ENCODE assay signal across 20 cellular contexts in the genomic region with DNA sequence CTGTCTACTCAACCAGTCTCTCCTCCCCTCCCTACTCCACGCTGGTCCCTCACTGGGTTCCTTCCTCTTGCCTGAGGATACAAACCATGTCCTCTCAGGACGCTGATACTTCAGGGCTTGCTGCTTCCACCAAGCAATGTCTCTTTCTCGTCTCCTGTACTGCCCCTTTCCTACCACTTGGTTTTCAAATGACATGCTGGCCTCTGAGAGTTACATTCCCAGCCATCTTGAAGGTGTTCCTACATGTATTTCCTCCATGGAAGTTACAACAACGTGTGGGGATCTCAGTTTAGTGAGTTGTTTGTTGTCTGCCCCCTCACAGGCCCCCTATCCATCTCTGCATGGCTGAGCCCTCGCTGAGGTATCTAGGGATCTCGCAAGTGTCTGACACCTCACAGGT.
DNase-seq lines count a peak whose midpoint lies in the region; ATAC-seq, FAIRE-seq and TF ChIP-seq lines count a peak whose summit lies in the region.
"Had no signal": no experiment of that assay in that cellular context is flagged by ENCODE, and none has a peak within 500 bp of the region (broad histone marks: within the 10 kb centered on the region; RNA-seq: fewer than 3 reads in every experiment).

No MANE protein-coding gene starts in this region.

- H3K56ac ChIP-seq in H9 (ENCODE audit: insufficient read length, low read depth, low read length), result no peak overlapping the region

- no peak overlapping the region for H3T11ph ChIP-seq in H9 (ENCODE audit: low read length)

- no peak overlapping the region for H4K5ac ChIP-seq in H9 (ENCODE audit: insufficient read length, low read depth, low read length)

- H3K4me1 Mint-ChIP-seq in H9 (peaks cover 3 to 9% of the 10 kb centered on the region in 2 experiments; a peak in 3 of 4 replicates), brain (peaks cover 47% of the 10 kb centered on the region)
- H3K4me1 Mint-ChIP-seq: CD14-positive monocyte had no signal

- H3K36me3 ChIP-seq in BE2C, result no peaks in the 10 kb centered on the region
- H3K36me3 ChIP-seq: HAP-1 had no signal

- no peak overlapping the region for H4K8ac ChIP-seq in H9 (replicated peaks; ENCODE audit: insufficient read length, low read depth, low read length)

- H2BK5ac ChIP-seq in H9 (ENCODE audit: insufficient read length, low read length), result no peak overlapping the region

- no peak overlapping the region for H2BK120ac ChIP-seq in H9 (ENCODE audit: low read depth, low read length, poor library complexity, severe bottlenecking)

- TF ChIP-seq CTCF in H9 (conservative IDR thresholded peaks at IDR 0.05), result peak; percentile 27; the same call in 1 of the 3 replicates
- no peak for TF ChIP-seq CTCF in brain (conservative IDR thresholded peaks at IDR 0.05)
- TF ChIP-seq CTCF in BE2C (IDR thresholded peaks at IDR 0.05; ENCODE audit: low read depth, low read length), result no peak

- H2BK20ac ChIP-seq in H9 (ENCODE audit: low read depth, low read length, poor library complexity, severe bottlenecking), result no peak overlapping the region

- H3K27me3 Mint-ChIP-seq in H9 (ENCODE audit: low read depth), result no peaks in the 10 kb centered on the region; the same call in 1 of the 2 replicates
- H3K27me3 Mint-ChIP-seq in brain, result peaks cover 3% of the 10 kb centered on the region

- WGBS in H9 (ENCODE audit: extremely low coverage, insufficient read length, low lambda C conversion rate), result no CpG with 5 or more reads among the region's 6 CpGs

- no peaks in the 10 kb centered on the region for H3K79me2 ChIP-seq in H9 (ENCODE audit: insufficient read depth, low read length)

- no peaks in the 10 kb centered on the region for H4K20me1 ChIP-seq in H9 (ENCODE audit: control insufficient read depth, insufficient read depth, insufficient read length)

- H2AFZ ChIP-seq in H9 (ENCODE audit: low read length), result no peak overlapping the region

- no peaks in the 10 kb centered on the region for H3K23me2 ChIP-seq in H9 (ENCODE audit: insufficient read length, low read depth, low read length, poor library complexity, severe bottlenecking)

- no peak overlapping the region for H3K4me3 ChIP-seq in BE2C (ENCODE audit: low read depth, low read length)
- H3K4me3 ChIP-seq: GM12878, HAP-1, K562 had no signal

- no peak overlapping the region for H3K14ac ChIP-seq in H9 (ENCODE audit: insufficient read depth, low read length)

- intact Hi-C loops in left colon (cut with DNase I, micrococcal nuclease), result no loop called here

- H3K4me3 Mint-ChIP-seq in H9 (no peak overlapping the region), brain (no peak overlapping the region)
- H3K4me3 Mint-ChIP-seq: CD14-positive monocyte; CD8-positive, alpha-beta T cell had no signal

- FAIRE-seq in RCC 7860 (lab: Jason Lieb, UNC), result no peak
- FAIRE-seq: A204.1, GM12878, GM19239, K562 had no signal

- H3K9me3 ChIP-seq in H9 (ENCODE audit: control insufficient read depth, low read depth, low read length), result no peaks in the 10 kb centered on the region
- no peaks in the 10 kb centered on the region for H3K9me3 ChIP-seq in BE2C
- H3K9me3 ChIP-seq: HAP-1 had no signal

- no peak overlapping the region for H3K4me2 ChIP-seq in H9 (ENCODE audit: insufficient read depth, insufficient read length, low read length)

- ATAC-seq in left colon (no peak), HG03442 (IDR thresholded peaks at IDR 0.05; ENCODE audit: unreplicated experiment) (no peak)
- ATAC-seq: CD8-positive, alpha-beta T cell; GM12878; K562 had no signal

- H3K27me3 ChIP-seq in H9 (ENCODE audit: insufficient read depth, low read length), result no peaks in the 10 kb centered on the region
- H3K27me3 ChIP-seq in BE2C, result no peaks in the 10 kb centered on the region

- H3K4me1 ChIP-seq in H9 (ENCODE audit: insufficient read depth, low read length) (no peaks in the 10 kb centered on the region), BE2C (no peaks in the 10 kb centered on the region)
- H3K4me1 ChIP-seq: HAP-1 had no signal

- H4K91ac ChIP-seq in H9 (ENCODE audit: insufficient read length, low read depth, low read length), result no peak overlapping the region

- no peaks in the 10 kb centered on the region for H3K9me3 Mint-ChIP-seq in H9
- peaks cover 0 to 3% (median 0%) of the 10 kb centered on the region in 5 experiments for H3K9me3 Mint-ChIP-seq in brain
- H3K9me3 Mint-ChIP-seq: CD8-positive, alpha-beta T cell had no signal

- DNase-seq in H9 (no peak), left kidney (ENCODE audit: low read depth, low spot score) (peak; percentile 22), RCC 7860 (ENCODE audit: low spot score) (no peak), BE2C (no peak), left colon (no peak)
- DNase-seq: ACHN; Calu3; CD8-positive, alpha-beta T cell; DMS79 treated with DMSO at 0.1 percent for 48 hours; GOT3; IMR-90 had no signal

- no peak overlapping the region for H3K9ac ChIP-seq in H9 (ENCODE audit: extremely low read depth, insufficient read length, low read length)

- no peaks in the 10 kb centered on the region for H3K79me1 ChIP-seq in H9 (ENCODE audit: insufficient read depth, low read depth, low read length, poor library complexity, severe bottlenecking)

- H3K27ac ChIP-seq in H9 (ENCODE audit: insufficient read length, low read depth, low read length), result no peak overlapping the region
- H3K27ac ChIP-seq: HL-60 had no signal

- no peak overlapping the region for H3K23ac ChIP-seq in H9 (ENCODE audit: insufficient read length, low read depth, low read length)

- H3K36me3 Mint-ChIP-seq in H9 (ENCODE audit: insufficient read depth in 1 of 3, low read depth in 3 of 3) (no peaks in the 10 kb centered on the region), brain (no peaks in the 10 kb centered on the region)
- H3K36me3 Mint-ChIP-seq: CD14-positive monocyte; CD8-positive, alpha-beta T cell had no signal

- H3K27ac Mint-ChIP-seq in H9, result no peak overlapping the region
- peak overlapping the region in 3 of 5 experiments; percentile 23 to 94 (median 91) for H3K27ac Mint-ChIP-seq in brain
- H3K27ac Mint-ChIP-seq: CD14-positive monocyte; CD8-positive, alpha-beta T cell had no signal

- no peak overlapping the region for H2BK15ac ChIP-seq in H9 (ENCODE audit: low read depth, low read length)

- H3K18ac ChIP-seq in H9 (ENCODE audit: insufficient read length, low read depth, low read length), result no peak overlapping the region

- H2AK5ac ChIP-seq in H9 (ENCODE audit: insufficient read length, low read length), result no peak overlapping the region

- no peak overlapping the region for H3K4ac ChIP-seq in H9 (ENCODE audit: low read depth, low read length)

- H2BK12ac ChIP-seq in H9 (ENCODE audit: insufficient read length, low read depth, low read length), result no peak overlapping the region

Comparison
In these comparisons a context has a peak if more than half of its experiments do, and no peak if none do; other contexts are left out.
1. H3K27ac Mint-ChIP-seq: peak in brain (3 of 5); none in H9 (0 of 3).